In the genomic region with DNA sequence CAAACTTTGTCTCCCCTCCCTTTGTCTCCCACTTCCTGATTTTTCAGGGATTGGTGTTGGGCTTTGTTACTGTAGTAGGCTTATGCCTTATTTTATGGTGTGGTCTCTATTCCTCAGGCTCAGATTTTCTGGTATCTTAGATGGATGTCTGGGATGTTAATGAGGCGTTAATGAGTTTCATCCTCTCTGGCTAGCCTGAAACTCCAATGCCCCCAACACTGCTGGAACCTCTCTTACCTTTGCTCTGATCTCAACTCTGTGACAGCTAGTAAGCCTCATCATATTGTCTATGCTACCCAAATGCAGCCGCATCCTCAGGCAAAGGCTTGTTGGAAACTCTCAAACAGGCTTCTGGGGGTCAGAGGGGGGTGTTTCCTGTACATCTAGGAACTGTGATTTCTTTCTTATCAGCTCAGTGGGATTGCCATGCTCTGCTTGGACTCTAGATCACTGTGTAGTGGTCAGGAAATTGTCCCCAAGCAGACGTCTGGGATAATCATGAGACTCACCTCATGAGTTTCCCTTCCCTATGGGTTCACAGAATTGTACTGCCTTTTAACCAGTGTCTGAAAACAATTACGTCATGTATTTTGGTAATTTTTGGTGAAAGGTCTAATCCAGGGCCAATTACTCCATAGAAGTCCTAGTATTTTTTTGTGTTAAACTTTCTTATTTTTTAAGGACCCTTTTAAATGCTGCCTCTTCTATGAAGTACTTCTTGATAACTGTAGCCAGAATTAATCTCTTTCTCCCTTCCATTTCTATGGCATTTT, we compare ENCODE assay signal across 2 cellular contexts.
TF ChIP-seq lines count a peak whose summit lies in the region.

No MANE protein-coding gene starts in this region.

TF ChIP-seq in WTC11, 78 proteins besides CTCF, POLR2A, EP300 and RAD21:
- TF ChIP-seq OVOL2 (CRISPR knock-in tag; IDR thresholded peaks at IDR 0.05; ENCODE audit: borderline replicate concordance) (no peak), ZBTB21 (CRISPR knock-in tag; IDR thresholded peaks at IDR 0.05; ENCODE audit: borderline replicate concordance) (no peak), ZNF671 (CRISPR knock-in tag; IDR thresholded peaks at IDR 0.05) (no peak), KAT7 (CRISPR knock-in tag; IDR thresholded peaks at IDR 0.05; ENCODE audit: borderline replicate concordance) (no peak), NFYB (CRISPR knock-in tag; conservative IDR thresholded peaks at IDR 0.05; ENCODE audit: low read depth) (no peak), ZNF121 (CRISPR knock-in tag; IDR thresholded peaks at IDR 0.05) (no peak), NR1H2 (CRISPR knock-in tag; IDR thresholded peaks at IDR 0.05) (no peak), PRRX2 (CRISPR knock-in tag; IDR thresholded peaks at IDR 0.05) (no peak)
- TF ChIP-seq, protein P1, sequence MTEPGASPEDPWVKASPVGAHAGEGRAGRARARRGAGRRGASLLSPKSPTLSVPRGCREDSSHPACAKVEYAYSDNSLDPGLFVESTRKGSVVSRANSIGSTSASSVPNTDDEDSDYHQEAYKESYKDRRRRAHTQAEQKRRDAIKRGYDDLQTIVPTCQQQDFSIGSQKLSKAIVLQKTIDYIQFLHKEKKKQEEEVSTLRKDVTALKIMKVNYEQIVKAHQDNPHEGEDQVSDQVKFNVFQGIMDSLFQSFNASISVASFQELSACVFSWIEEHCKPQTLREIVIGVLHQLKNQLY (CRISPR knock-in tag; IDR thresholded peaks at IDR 0.05) = no peak
- TF ChIP-seq, protein P2, sequence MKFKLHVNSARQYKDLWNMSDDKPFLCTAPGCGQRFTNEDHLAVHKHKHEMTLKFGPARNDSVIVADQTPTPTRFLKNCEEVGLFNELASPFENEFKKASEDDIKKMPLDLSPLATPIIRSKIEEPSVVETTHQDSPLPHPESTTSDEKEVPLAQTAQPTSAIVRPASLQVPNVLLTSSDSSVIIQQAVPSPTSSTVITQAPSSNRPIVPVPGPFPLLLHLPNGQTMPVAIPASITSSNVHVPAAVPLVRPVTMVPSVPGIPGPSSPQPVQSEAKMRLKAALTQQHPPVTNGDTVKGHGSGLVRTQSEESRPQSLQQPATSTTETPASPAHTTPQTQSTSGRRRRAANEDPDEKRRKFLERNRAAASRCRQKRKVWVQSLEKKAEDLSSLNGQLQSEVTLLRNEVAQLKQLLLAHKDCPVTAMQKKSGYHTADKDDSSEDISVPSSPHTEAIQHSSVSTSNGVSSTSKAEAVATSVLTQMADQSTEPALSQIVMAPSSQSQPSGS (CRISPR knock-in tag; IDR thresholded peaks at IDR 0.05; ENCODE audit: borderline replicate concordance, low read depth) = no peak
- TF ChIP-seq, protein P3, sequence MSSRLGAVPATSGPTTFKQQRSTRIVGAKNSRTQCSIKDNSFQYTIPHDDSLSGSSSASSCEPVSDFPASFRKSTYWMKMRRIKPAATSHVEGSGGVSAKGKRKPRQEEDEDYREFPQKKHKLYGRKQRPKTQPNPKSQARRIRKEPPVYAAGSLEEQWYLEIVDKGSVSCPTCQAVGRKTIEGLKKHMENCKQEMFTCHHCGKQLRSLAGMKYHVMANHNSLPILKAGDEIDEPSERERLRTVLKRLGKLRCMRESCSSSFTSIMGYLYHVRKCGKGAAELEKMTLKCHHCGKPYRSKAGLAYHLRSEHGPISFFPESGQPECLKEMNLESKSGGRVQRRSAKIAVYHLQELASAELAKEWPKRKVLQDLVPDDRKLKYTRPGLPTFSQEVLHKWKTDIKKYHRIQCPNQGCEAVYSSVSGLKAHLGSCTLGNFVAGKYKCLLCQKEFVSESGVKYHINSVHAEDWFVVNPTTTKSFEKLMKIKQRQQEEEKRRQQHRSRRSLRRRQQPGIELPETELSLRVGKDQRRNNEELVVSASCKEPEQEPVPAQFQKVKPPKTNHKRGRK (CRISPR knock-in tag; IDR thresholded peaks at IDR 0.05; ENCODE audit: borderline replicate concordance) = no peak
- TF ChIP-seq, protein P4, sequence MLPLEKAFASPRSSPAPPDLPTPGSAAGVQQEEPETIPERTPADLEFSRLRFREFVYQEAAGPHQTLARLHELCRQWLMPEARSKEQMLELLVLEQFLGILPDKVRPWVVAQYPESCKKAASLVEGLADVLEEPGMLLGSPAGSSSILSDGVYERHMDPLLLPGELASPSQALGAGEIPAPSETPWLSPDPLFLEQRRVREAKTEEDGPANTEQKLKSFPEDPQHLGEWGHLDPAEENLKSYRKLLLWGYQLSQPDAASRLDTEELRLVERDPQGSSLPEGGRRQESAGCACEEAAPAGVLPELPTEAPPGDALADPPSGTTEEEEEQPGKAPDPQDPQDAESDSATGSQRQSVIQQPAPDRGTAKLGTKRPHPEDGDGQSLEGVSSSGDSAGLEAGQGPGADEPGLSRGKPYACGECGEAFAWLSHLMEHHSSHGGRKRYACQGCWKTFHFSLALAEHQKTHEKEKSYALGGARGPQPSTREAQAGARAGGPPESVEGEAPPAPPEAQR (CRISPR knock-in tag; IDR thresholded peaks at IDR 0.05) = no peak

TF ChIP-seq in H1, 55 proteins besides CTCF, POLR2A, EP300 and RAD21:
- TF ChIP-seq SAP30 (IDR thresholded peaks at IDR 0.05; ENCODE audit: insufficient read depth, insufficient replicate concordance, low read length) = no peak
TF ChIP-seq in H1: peak in this region for 0.
